20 cellular contexts compared by ENCODE assay signal in genomic region chr10:6592080-6592479, GRCh38. TPM values are rescaled to one million over a fixed set of nuclear protein-coding genes. Genes with fewer than 3 reads are reported as not detected.
DNase-seq lines count a peak whose midpoint lies in the region; FAIRE-seq and TF ChIP-seq lines count a peak whose summit lies in the region.
"Had no signal": no experiment of that assay in that cellular context is flagged by ENCODE, and none has a peak within 500 bp of the region (broad histone marks: within the 10 kb centered on the region; RNA-seq: fewer than 3 reads in every experiment).

No MANE protein-coding gene starts in this region.

- H3K4me3 ChIP-seq in effector memory CD4-positive, alpha-beta T cell (ENCODE audit: insufficient read depth, low read depth, low read length, poor library complexity, severe bottlenecking) = peak overlapping the region; percentile 2
- H3K4me3 ChIP-seq in thymus (ENCODE audit: low read length) = peak overlapping the region; percentile 34
- H3K4me3 ChIP-seq: upper lobe of left lung had no signal

- peak overlapping the region; percentile 96 for H3K27ac Mint-ChIP-seq in activated naive CD4-positive, alpha-beta T cell treated with anti-CD3 and anti-CD28 coated beads for 36 hours
- H3K27ac Mint-ChIP-seq in T-helper 2 cell treated with Interferon-gamma antibody and Interleukin-4, amounts not matched to agents 5 μg/mL and 100 μg/mL, for 36 hours = peak overlapping the region; percentile 91
- no peak overlapping the region for H3K27ac Mint-ChIP-seq in mesothelial cell of epicardium
- H3K27ac Mint-ChIP-seq: stimulated activated naive B cell treated with anti-CD40 and anti-IgM and Interleukin-4, amounts not matched to agents 10 μg/mL and 1 μg/mL and 100 μg/mL, for 72 hours had no signal

- CTCF ChIA-PET in activated naive CD4-positive, alpha-beta T cell treated with anti-CD3 and anti-CD28 coated beads for 36 hours (lab: Charles Lee) = interaction anchor here (1.0 to 4.7 kb wide), 6 partner anchors 9 to 56 kb away, joined by 3 to 37 read pairs (median 4); partner anchors contain the start of gene PRKCQ

- intact Hi-C loops in activated naive CD4-positive, alpha-beta T cell treated with anti-CD3 and anti-CD28 coated beads for 36 hours (cut with micrococcal nuclease) = loop anchor here (1.0 to 10.0 kb wide), 5 partner anchors 8 to 777 kb away; partner anchors contain the start of gene GDI2

- H3K36me3 Mint-ChIP-seq in activated naive CD4-positive, alpha-beta T cell treated with anti-CD3 and anti-CD28 coated beads for 36 hours (ENCODE audit: low read depth) = peaks cover 31% of the 10 kb centered on the region
- peaks cover 61% of the 10 kb centered on the region for H3K36me3 Mint-ChIP-seq in T-helper 2 cell treated with Interferon-gamma antibody and Interleukin-4, amounts not matched to agents 5 μg/mL and 100 μg/mL, for 36 hours (ENCODE audit: low read depth)
- no peaks in the 10 kb centered on the region for H3K36me3 Mint-ChIP-seq in mesothelial cell of epicardium

- H3K9me3 ChIP-seq in effector memory CD4-positive, alpha-beta T cell (ENCODE audit: control insufficient read depth, low read length) = no peaks in the 10 kb centered on the region
- peaks cover 1% of the 10 kb centered on the region for H3K9me3 ChIP-seq in thymus (ENCODE audit: control insufficient read depth)
- H3K9me3 ChIP-seq: Caco-2, upper lobe of left lung had no signal

- no peaks in the 10 kb centered on the region for H3K27me3 ChIP-seq in effector memory CD4-positive, alpha-beta T cell (replicated peaks; ENCODE audit: control insufficient read depth, insufficient read depth, low read length, poor library complexity, severe bottlenecking)
- H3K27me3 ChIP-seq in thymus (ENCODE audit: control insufficient read depth, insufficient read depth) = no peaks in the 10 kb centered on the region
- H3K27me3 ChIP-seq: upper lobe of left lung had no signal

- no peak for TF ChIP-seq CTCF in mesothelial cell of epicardium (IDR thresholded peaks at IDR 0.05; ENCODE audit: unreplicated experiment)

- peak overlapping the region; percentile 37 for H3K4me3 Mint-ChIP-seq in activated naive CD4-positive, alpha-beta T cell treated with anti-CD3 and anti-CD28 coated beads for 36 hours
- peak overlapping the region; percentile 72 for H3K4me3 Mint-ChIP-seq in T-helper 2 cell treated with Interferon-gamma antibody and Interleukin-4, amounts not matched to agents 5 μg/mL and 100 μg/mL, for 36 hours
- H3K4me3 Mint-ChIP-seq in mesothelial cell of epicardium = no peak overlapping the region
- H3K4me3 Mint-ChIP-seq: stimulated activated naive B cell treated with anti-CD40 and anti-IgM and Interleukin-4, amounts not matched to agents 10 μg/mL and 1 μg/mL and 100 μg/mL, for 72 hours had no signal

- H3K27ac ChIP-seq in effector memory CD4-positive, alpha-beta T cell (ENCODE audit: insufficient read depth, low read length, poor library complexity, severe bottlenecking) = peak overlapping the region; percentile 70
- H3K27ac ChIP-seq in thymus (ENCODE audit: low read depth) = peak overlapping the region; percentile 92
- H3K27ac ChIP-seq: upper lobe of left lung had no signal

- H3K4me1 Mint-ChIP-seq in activated naive CD4-positive, alpha-beta T cell treated with anti-CD3 and anti-CD28 coated beads for 36 hours (ENCODE audit: low read depth) = peaks cover 88% of the 10 kb centered on the region
- peaks cover 83% of the 10 kb centered on the region for H3K4me1 Mint-ChIP-seq in T-helper 2 cell treated with Interferon-gamma antibody and Interleukin-4, amounts not matched to agents 5 μg/mL and 100 μg/mL, for 36 hours (ENCODE audit: low read depth)
- H3K4me1 Mint-ChIP-seq in mesothelial cell of epicardium = no peaks in the 10 kb centered on the region

- FAIRE-seq in RCC 7860 (lab: Jason Lieb, UNC) = no peak
- FAIRE-seq: bronchial epithelial cell had no signal

- DNase-seq in activated naive CD4-positive, alpha-beta T cell treated with anti-CD3 and anti-CD28 coated beads for 36 hours = no peak
- DNase-seq in activated naive CD4-positive, alpha-beta T cell (lab: John Stamatoyannopoulos, UW) = no peak
- DNase-seq in T-helper 2 cell treated with Interferon-gamma antibody and Interleukin-4, amounts not matched to agents 5 μg/mL and 100 μg/mL, for 36 hours (ENCODE audit: low spot score) = no peak
- no peak for DNase-seq in effector memory CD4-positive, alpha-beta T cell
- DNase-seq in HuH-7.5 (ENCODE audit: low spot score) (no peak), RCC 7860 (ENCODE audit: low spot score) (no peak), mesothelial cell of epicardium (ENCODE audit: low spot score in 2 of 2, unreplicated experiment in 2 of 2) (no peak)
- DNase-seq: Caco-2; erythroblast; H7; left colon; NCI-H1930; NCI-H446 treated with DMSO at 0.1 percent for 48 hours; occipital lobe; stimulated activated CD4-positive, alpha-beta T cell treated with anti-CD3 and anti-CD28 coated beads, Interleukin-15, amount 100 ng/mL, for 24 hours; stimulated activated naive B cell treated with anti-CD40 and anti-IgM and Interleukin-4, amounts not matched to agents 10 μg/mL and 1 μg/mL and 100 μg/mL, for 72 hours; SW 1271; upper lobe of left lung had no signal

- H3K27me3 Mint-ChIP-seq in activated naive CD4-positive, alpha-beta T cell treated with anti-CD3 and anti-CD28 coated beads for 36 hours (ENCODE audit: low read depth) = no peaks in the 10 kb centered on the region
- no peaks in the 10 kb centered on the region for H3K27me3 Mint-ChIP-seq in T-helper 2 cell treated with Interferon-gamma antibody and Interleukin-4, amounts not matched to agents 5 μg/mL and 100 μg/mL, for 36 hours (ENCODE audit: low read depth)
- H3K27me3 Mint-ChIP-seq in mesothelial cell of epicardium (ENCODE audit: low read depth) = peaks cover 6% of the 10 kb centered on the region
- H3K27me3 Mint-ChIP-seq: stimulated activated naive B cell treated with anti-CD40 and anti-IgM and Interleukin-4, amounts not matched to agents 10 μg/mL and 1 μg/mL and 100 μg/mL, for 72 hours had no signal

- no peaks in the 10 kb centered on the region for H3K9me3 Mint-ChIP-seq in activated naive CD4-positive, alpha-beta T cell treated with anti-CD3 and anti-CD28 coated beads for 36 hours
- peaks cover 4% of the 10 kb centered on the region for H3K9me3 Mint-ChIP-seq in T-helper 2 cell treated with Interferon-gamma antibody and Interleukin-4, amounts not matched to agents 5 μg/mL and 100 μg/mL, for 36 hours
- H3K9me3 Mint-ChIP-seq in mesothelial cell of epicardium = peaks cover 5% of the 10 kb centered on the region
- H3K9me3 Mint-ChIP-seq: stimulated activated naive B cell treated with anti-CD40 and anti-IgM and Interleukin-4, amounts not matched to agents 10 μg/mL and 1 μg/mL and 100 μg/mL, for 72 hours had no signal

- H3K36me3 ChIP-seq in effector memory CD4-positive, alpha-beta T cell (ENCODE audit: control insufficient read depth, insufficient read depth, low read length) = peaks cover 12% of the 10 kb centered on the region
- peaks cover 5% of the 10 kb centered on the region for H3K36me3 ChIP-seq in thymus (ENCODE audit: control insufficient read depth, insufficient read depth)
- H3K36me3 ChIP-seq: upper lobe of left lung had no signal

- H3K4me1 ChIP-seq in effector memory CD4-positive, alpha-beta T cell (ENCODE audit: control insufficient read depth, insufficient read depth, low read length, poor library complexity, severe bottlenecking) = peaks cover 68% of the 10 kb centered on the region
- H3K4me1 ChIP-seq in thymus (ENCODE audit: control insufficient read depth, insufficient read depth, low read length) = peaks cover 36% of the 10 kb centered on the region
- H3K4me1 ChIP-seq: Caco-2, upper lobe of left lung had no signal

RNA-seq across cellular contexts. Expression of gene PRKCQ, which starts 12.0 kb away (rescaled TPM):
- 10 to 100 TPM; 49.5 to 53.0 TPM for total RNA-seq in activated naive CD4-positive, alpha-beta T cell treated with anti-CD3 and anti-CD28 coated beads for 36 hours
- 18.1 TPM for polyA plus RNA-seq in thymus
- total RNA-seq in mesothelial cell of epicardium = 2.3 to 2.4 TPM (median 2.3 TPM) in 3 replicates

Comparison
In these comparisons a context has a peak if more than half of its experiments do, and no peak if none do; other contexts are left out.
1. RNA of gene PRKCQ, which starts 12.0 kb away (total RNA-seq): 49.5 to 53.0 TPM in activated naive CD4-positive, alpha-beta T cell treated with anti-CD3 and anti-CD28 coated beads for 36 hours; 2.3 to 2.4 TPM in mesothelial cell of epicardium; every median in the first group is over 10 times any median in the second.